In the genomic region with DNA sequence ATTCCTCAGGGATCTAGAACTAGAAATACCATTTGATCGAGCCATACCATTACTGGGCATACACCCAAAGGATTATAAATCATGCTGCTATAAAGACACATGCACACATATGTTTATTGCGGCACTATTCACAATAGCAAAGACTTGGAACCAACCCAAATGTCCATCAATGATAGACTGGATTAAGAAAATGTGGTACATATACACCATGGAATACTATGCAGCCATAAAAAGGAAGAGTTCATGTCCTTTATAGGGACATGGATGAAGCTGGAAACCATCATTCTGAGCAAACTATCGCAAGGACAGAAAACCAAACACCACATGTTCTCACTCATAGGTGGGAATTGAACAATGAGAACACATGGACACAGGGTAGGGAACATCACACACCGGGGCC, we compare ENCODE assay signal across 2 cellular contexts. TPM values are rescaled to one million over a fixed set of nuclear protein-coding genes. Genes with fewer than 3 reads are reported as not detected.
"Had no signal": no experiment of that assay in that cellular context is flagged by ENCODE, and none has a peak within 500 bp of the region (broad histone marks: within the 10 kb centered on the region; RNA-seq: fewer than 3 reads in every experiment).

No MANE protein-coding gene starts in this region.

RNA-seq across cellular contexts. Expression of a gene that starts 3.1 kb away (rescaled TPM):
- total RNA-seq: G401, GM12878 had no signal

RNA-seq across cellular contexts. Expression of a gene that starts 19.5 kb away (rescaled TPM):
- total RNA-seq: G401, GM12878 had no signal

RNA-seq across cellular contexts. Expression of a gene that starts 38.0 kb away (rescaled TPM):
- total RNA-seq: G401, GM12878 had no signal
